1 cellular context compared by ENCODE assay signal in genomic region chr6:30213999-30214982, GRCh38.
TF ChIP-seq lines count a peak whose summit lies in the region.

No MANE protein-coding gene starts in this region.

TF ChIP-seq in A549, 52 proteins besides CTCF, POLR2A, EP300 and RAD21 (continued from another document):
- no peak for TF ChIP-seq PBX3 (IDR thresholded peaks at IDR 0.05)
- TF ChIP-seq MAZ (IDR thresholded peaks at IDR 0.05; ENCODE audit: borderline replicate concordance, low read depth, low read length) = no peak
